Comparison of ENCODE assay signal across 11 cellular contexts in the genomic region with DNA sequence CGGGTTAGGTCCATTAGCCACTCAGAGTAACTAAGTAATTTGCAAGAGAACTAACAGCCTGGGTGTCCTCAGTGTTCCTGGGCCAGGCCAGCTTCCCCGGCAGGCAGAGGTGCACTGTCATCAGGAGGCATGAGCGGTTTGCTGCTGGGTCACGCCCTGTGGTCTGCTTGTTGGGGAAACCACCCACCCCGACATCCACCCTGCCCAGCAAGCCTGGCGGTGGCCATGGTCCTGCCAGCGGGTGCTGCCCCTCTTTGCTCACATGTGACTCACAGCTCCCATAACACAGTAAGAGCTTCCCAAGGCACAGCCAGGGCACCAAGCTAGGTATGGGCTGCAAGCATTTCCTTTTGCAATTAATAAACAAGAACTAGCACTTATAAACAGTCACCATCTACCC.
DNase-seq lines count a peak whose midpoint lies in the region; ATAC-seq and TF ChIP-seq lines count a peak whose summit lies in the region.
"Had no signal": no experiment of that assay in that cellular context is flagged by ENCODE, and none has a peak within 500 bp of the region (broad histone marks: within the 10 kb centered on the region; RNA-seq: fewer than 3 reads in every experiment).

No MANE protein-coding gene starts in this region.

- H3K9me3 Mint-ChIP-seq in activated T-helper 1 cell treated with anti-CD3 and anti-CD28 coated beads, Interleukin-12 subunit alpha, Interleukin-12 subunit beta, Interleukin-2, Interleukin-4 antibody, amounts not matched to agents 30 ng/mL and 10 ng/mL and 1 ng/mL, durations not matched to agents 14 hours and 24 hours and 36 hours: peaks cover 6% of the 10 kb centered on the region
- peaks cover 2% of the 10 kb centered on the region for H3K9me3 Mint-ChIP-seq in natural killer cell treated with Interleukin-12 subunit alpha and Interleukin-12 subunit beta and Interleukin-15 and Interleukin-18, amount 100 ng/mL, for 72 hours

- H3K4me3 ChIP-seq in GM12865 (ENCODE audit: low read depth, low read length): no peak overlapping the region

- peaks cover 4% of the 10 kb centered on the region for H3K27me3 Mint-ChIP-seq in activated T-helper 1 cell treated with anti-CD3 and anti-CD28 coated beads, Interleukin-12 subunit alpha, Interleukin-12 subunit beta, Interleukin-2, Interleukin-4 antibody, amounts not matched to agents 30 ng/mL and 10 ng/mL and 1 ng/mL, durations not matched to agents 14 hours and 24 hours and 36 hours (ENCODE audit: insufficient read depth)
- H3K27me3 Mint-ChIP-seq in natural killer cell treated with Interleukin-12 subunit alpha and Interleukin-12 subunit beta and Interleukin-15 and Interleukin-18, amount 100 ng/mL, for 72 hours: peaks cover 0 to 11% of the 10 kb centered on the region in 2 donors

- H3K4me3 Mint-ChIP-seq in activated T-helper 1 cell treated with anti-CD3 and anti-CD28 coated beads, Interleukin-12 subunit alpha, Interleukin-12 subunit beta, Interleukin-2, Interleukin-4 antibody, amounts not matched to agents 30 ng/mL and 10 ng/mL and 1 ng/mL, durations not matched to agents 14 hours and 24 hours and 36 hours: no peak overlapping the region
- H3K4me3 Mint-ChIP-seq in natural killer cell treated with Interleukin-12 subunit alpha and Interleukin-12 subunit beta and Interleukin-15 and Interleukin-18, amount 100 ng/mL, for 72 hours: no peak overlapping the region

- peak; percentile 41 for DNase-seq in GM12865 (ENCODE audit: low read depth)
- DNase-seq in HPDE6-E6E7 (ENCODE audit: extremely low spot score): peak; percentile 42
- peak; percentile 10 for DNase-seq in activated T-helper 1 cell treated with anti-CD3 and anti-CD28 coated beads, Interleukin-12 subunit alpha, Interleukin-12 subunit beta, Interleukin-2, Interleukin-4 antibody, amounts not matched to agents 30 ng/mL and 10 ng/mL and 1 ng/mL, durations not matched to agents 14 hours and 24 hours and 36 hours (ENCODE audit: low spot score)
- no peak for DNase-seq in natural killer cell treated with Interleukin-12 subunit alpha and Interleukin-12 subunit beta and Interleukin-15 and Interleukin-18, amount 100 ng/mL, for 72 hours (ENCODE audit: low spot score)
- DNase-seq in HuH-7.5 (ENCODE audit: low spot score): no peak
- no peak for DNase-seq in NCI-H2227 (lab: John Stamatoyannopoulos, UW; ENCODE audit: unreplicated experiment)
- DNase-seq in medulla oblongata (ENCODE audit: extremely low spot score): no peak
- DNase-seq: GF-D8, NCI-H526 treated with DMSO at 0.1 percent for 48 hours, right cardiac atrium had no signal

- H3K4me1 Mint-ChIP-seq in activated T-helper 1 cell treated with anti-CD3 and anti-CD28 coated beads, Interleukin-12 subunit alpha, Interleukin-12 subunit beta, Interleukin-2, Interleukin-4 antibody, amounts not matched to agents 30 ng/mL and 10 ng/mL and 1 ng/mL, durations not matched to agents 14 hours and 24 hours and 36 hours (ENCODE audit: low read depth): peaks cover 16% of the 10 kb centered on the region
- H3K4me1 Mint-ChIP-seq in natural killer cell treated with Interleukin-12 subunit alpha and Interleukin-12 subunit beta and Interleukin-15 and Interleukin-18, amount 100 ng/mL, for 72 hours (ENCODE audit: low read depth in 2 of 2): peaks cover 3 to 9% of the 10 kb centered on the region in 2 donors

- peaks cover 4% of the 10 kb centered on the region for H3K36me3 Mint-ChIP-seq in activated T-helper 1 cell treated with anti-CD3 and anti-CD28 coated beads, Interleukin-12 subunit alpha, Interleukin-12 subunit beta, Interleukin-2, Interleukin-4 antibody, amounts not matched to agents 30 ng/mL and 10 ng/mL and 1 ng/mL, durations not matched to agents 14 hours and 24 hours and 36 hours (ENCODE audit: low read depth)
- no peaks in the 10 kb centered on the region for H3K36me3 Mint-ChIP-seq in natural killer cell treated with Interleukin-12 subunit alpha and Interleukin-12 subunit beta and Interleukin-15 and Interleukin-18, amount 100 ng/mL, for 72 hours

- peak; percentile 81 to 83 for ATAC-seq in natural killer cell treated with Interleukin-12 subunit alpha and Interleukin-12 subunit beta and Interleukin-15 and Interleukin-18, amount 100 ng/mL, for 72 hours
- ATAC-seq in HG03175 (IDR thresholded peaks at IDR 0.05; ENCODE audit: unreplicated experiment): no peak
- ATAC-seq: right cardiac atrium had no signal

- H3K27ac Mint-ChIP-seq in activated T-helper 1 cell treated with anti-CD3 and anti-CD28 coated beads, Interleukin-12 subunit alpha, Interleukin-12 subunit beta, Interleukin-2, Interleukin-4 antibody, amounts not matched to agents 30 ng/mL and 10 ng/mL and 1 ng/mL, durations not matched to agents 14 hours and 24 hours and 36 hours: no peak overlapping the region
- no peak overlapping the region for H3K27ac Mint-ChIP-seq in natural killer cell treated with Interleukin-12 subunit alpha and Interleukin-12 subunit beta and Interleukin-15 and Interleukin-18, amount 100 ng/mL, for 72 hours

- no peak for TF ChIP-seq CTCF in GM12865 (IDR thresholded peaks at IDR 0.05; ENCODE audit: insufficient read depth, low read depth, low read length, missing control alignments)

- intact Hi-C loops in activated T-helper 1 cell treated with anti-CD3 and anti-CD28 coated beads, Interleukin-12 subunit alpha, Interleukin-12 subunit beta, Interleukin-2, Interleukin-4 antibody, amounts not matched to agents 30 ng/mL and 10 ng/mL and 1 ng/mL, durations not matched to agents 14 hours and 24 hours and 36 hours (cut with micrococcal nuclease): no loop called here

Comparison
In these comparisons a context has a peak if more than half of its experiments do, and no peak if none do; other contexts are left out.
1. DNase-seq: peak in GM12865 (single experiment), HPDE6-E6E7 (single experiment) and activated T-helper 1 cell treated with anti-CD3 and anti-CD28 coated beads, Interleukin-12 subunit alpha, Interleukin-12 subunit beta, Interleukin-2, Interleukin-4 antibody, amounts not matched to agents 30 ng/mL and 10 ng/mL and 1 ng/mL, durations not matched to agents 14 hours and 24 hours and 36 hours (single experiment); none in natural killer cell treated with Interleukin-12 subunit alpha and Interleukin-12 subunit beta and Interleukin-15 and Interleukin-18, amount 100 ng/mL, for 72 hours (single experiment), HuH-7.5 (single experiment), NCI-H2227 (single experiment) and medulla oblongata (single experiment).